In the genomic region with DNA sequence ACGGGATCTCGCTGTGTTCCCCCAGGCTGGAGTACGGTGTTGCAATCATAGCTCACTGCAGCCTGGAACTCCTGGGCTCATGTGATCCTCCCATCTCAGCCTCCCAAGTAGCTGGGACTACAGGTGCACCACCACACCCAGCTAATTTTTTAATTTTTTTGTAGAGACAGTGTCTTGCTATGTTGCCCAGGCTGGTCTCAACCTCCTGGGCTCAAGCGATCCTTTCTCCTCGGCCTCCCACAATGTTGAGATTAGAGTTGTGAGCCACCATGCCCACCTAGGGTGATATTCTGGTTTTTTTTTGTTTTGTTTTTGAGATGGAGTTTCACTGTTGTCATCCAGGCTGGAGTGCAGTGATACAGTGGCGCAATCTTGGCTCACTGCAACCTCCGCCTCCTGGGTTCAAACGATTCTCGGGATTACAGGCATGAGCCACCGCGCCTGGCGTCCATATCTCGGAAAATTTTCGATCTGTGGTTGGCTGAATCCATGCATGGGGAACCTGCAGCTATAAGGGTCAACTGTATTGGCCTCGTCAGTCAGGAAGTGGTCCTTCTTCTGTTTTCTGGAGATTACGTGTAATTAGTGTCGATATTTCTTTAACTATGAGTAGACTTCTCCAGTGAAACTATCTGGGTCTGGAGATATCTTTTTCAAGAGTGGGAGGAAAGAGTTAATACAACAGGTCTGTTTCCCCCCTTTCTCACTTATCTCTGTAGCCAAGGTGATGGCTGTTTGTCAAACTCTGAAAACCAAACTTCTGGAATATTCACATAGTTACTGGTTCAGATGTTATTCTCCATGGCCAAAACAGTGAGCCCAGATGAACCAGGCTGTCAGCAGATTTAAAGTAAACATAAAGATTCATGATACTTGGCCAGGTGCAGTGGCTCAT, we compare ENCODE assay signal across 15 cellular contexts.
"Had no signal": no experiment of that assay in that cellular context is flagged by ENCODE, and none has a peak within 500 bp of the region (broad histone marks: within the 10 kb centered on the region; RNA-seq: fewer than 3 reads in every experiment).

No MANE protein-coding gene starts in this region.

- H3K79me2 ChIP-seq: hepatocyte had no signal

- H3K27me3 ChIP-seq: colonic mucosa, foreskin keratinocyte, hepatocyte, ovary, right atrium auricular region, sigmoid colon had no signal

- H3K27ac ChIP-seq: colonic mucosa, foreskin keratinocyte, hepatocyte, ovary, right atrium auricular region, sigmoid colon, skin epidermis had no signal

- H3K9me3 ChIP-seq: colonic mucosa, mucosa of descending colon, ovary, right atrium auricular region, sigmoid colon had no signal

- ATAC-seq: foreskin keratinocyte; left colon; mucosa of descending colon; naive thymus-derived CD8-positive, alpha-beta T cell; stimulated activated naive B cell treated with anti-CD40 and anti-IgM and Interleukin-4, amounts not matched to agents 10 μg/mL and 1 μg/mL and 100 μg/mL, for 72 hours had no signal

- H3K4me1 ChIP-seq: colonic mucosa, foreskin keratinocyte, sigmoid colon had no signal

- H3K4me3 Mint-ChIP-seq: naive thymus-derived CD8-positive, alpha-beta T cell; stimulated activated naive B cell treated with anti-CD40 and anti-IgM and Interleukin-4, amounts not matched to agents 10 μg/mL and 1 μg/mL and 100 μg/mL, for 72 hours had no signal

- H3K36me3 Mint-ChIP-seq: naive thymus-derived CD8-positive, alpha-beta T cell; stimulated activated naive B cell treated with anti-CD40 and anti-IgM and Interleukin-4, amounts not matched to agents 10 μg/mL and 1 μg/mL and 100 μg/mL, for 72 hours had no signal

- H3K4me3 ChIP-seq: colonic mucosa, hepatocyte, mucosa of descending colon, ovary, right atrium auricular region, sigmoid colon, skin epidermis had no signal

- DNase-seq: colonic mucosa; dermis blood vessel endothelial cell; foreskin keratinocyte; left colon; naive thymus-derived CD8-positive, alpha-beta T cell; ovary; sigmoid colon; stimulated activated CD4-positive, alpha-beta T cell treated with anti-CD3 and anti-CD28 coated beads, Interleukin-2, amount 100 ng/mL, for 24 hours; stimulated activated CD4-positive, alpha-beta T cell treated with anti-CD3 and anti-CD28 coated beads, Interleukin-4, amount 100 ng/mL, for 4 hours; stimulated activated naive B cell treated with anti-CD40 and anti-IgM and Interleukin-4, amounts not matched to agents 10 μg/mL and 1 μg/mL and 100 μg/mL, for 72 hours; trophoblast cell had no signal

- H3K36me3 ChIP-seq: colonic mucosa, ovary, right atrium auricular region, sigmoid colon had no signal

- H3K27ac Mint-ChIP-seq: naive thymus-derived CD8-positive, alpha-beta T cell; stimulated activated naive B cell treated with anti-CD40 and anti-IgM and Interleukin-4, amounts not matched to agents 10 μg/mL and 1 μg/mL and 100 μg/mL, for 72 hours had no signal

- H2AFZ ChIP-seq: hepatocyte had no signal

- H3K4me1 Mint-ChIP-seq: naive thymus-derived CD8-positive, alpha-beta T cell had no signal

- H3K4me2 ChIP-seq: hepatocyte had no signal

- H3K9me3 Mint-ChIP-seq: naive thymus-derived CD8-positive, alpha-beta T cell; stimulated activated naive B cell treated with anti-CD40 and anti-IgM and Interleukin-4, amounts not matched to agents 10 μg/mL and 1 μg/mL and 100 μg/mL, for 72 hours had no signal
